Comparison of ENCODE assay signal across 19 cellular contexts in genomic region chr4:4671774-4672349, GRCh38.
"Had no signal": no experiment of that assay in that cellular context is flagged by ENCODE, and none has a peak within 500 bp of the region (broad histone marks: within the 10 kb centered on the region; RNA-seq: fewer than 3 reads in every experiment).

No MANE protein-coding gene starts in this region.

- H3K79me2 ChIP-seq: parathyroid adenoma had no signal

- H3K4me3 ChIP-seq: colonic mucosa, heart right ventricle, left ventricle myocardium inferior, spleen, thoracic aorta, upper lobe of right lung had no signal

- H3K27me3 ChIP-seq: colonic mucosa, neutrophil, spleen, upper lobe of right lung had no signal

- H2AFZ ChIP-seq: parathyroid adenoma had no signal

- ATAC-seq: natural killer cell; sciatic nerve; stimulated activated memory B cell treated with anti-CD40 and anti-IgM and Interleukin-4, amounts not matched to agents 10 μg/mL and 1 μg/mL and 100 μg/mL, for 72 hours; T-helper 17 cell; upper lobe of right lung had no signal

- H3K9ac ChIP-seq: parathyroid adenoma had no signal

- H3K4me1 ChIP-seq: colonic mucosa, parathyroid adenoma, upper lobe of right lung had no signal

- H3K36me3 ChIP-seq: brain microvascular endothelial cell, colonic mucosa, heart right ventricle, left ventricle myocardium inferior, neutrophil, spleen, thoracic aorta, upper lobe of right lung had no signal

- DNase-seq: activated CD4-positive, alpha-beta T cell treated with anti-CD3 and anti-CD28 coated beads, Interleukin-2, amount 50 U/mL, for 48 hours; activated naive CD4-positive, alpha-beta T cell; activated naive CD8-positive, alpha-beta T cell treated with anti-CD3 and anti-CD28 coated beads for 36 hours; brain microvascular endothelial cell; erythroblast; heart right ventricle; left ventricle myocardium inferior; mammary epithelial cell; natural killer cell; spleen; stimulated activated CD4-positive, alpha-beta T cell treated with anti-CD3 and anti-CD28 coated beads, Interleukin-4, amount 100 ng/mL, for 4 hours; T-helper 17 cell; upper lobe of right lung had no signal

- H3K9me3 ChIP-seq: colonic mucosa, heart right ventricle, left ventricle myocardium inferior, neutrophil, spleen, thoracic aorta, upper lobe of right lung had no signal

- H3K27ac ChIP-seq: brain microvascular endothelial cell, colonic mucosa, heart right ventricle, left ventricle myocardium inferior, neutrophil, parathyroid adenoma, spleen, thoracic aorta, upper lobe of right lung had no signal
